In genomic region chr2:212531499-212531898, GRCh38 we compare ENCODE assay signal across 9 cellular contexts. TPM values are rescaled to one million over a fixed set of nuclear protein-coding genes. Genes with fewer than 3 reads are reported as not detected.
"Had no signal": no experiment of that assay in that cellular context is flagged by ENCODE, and none has a peak within 500 bp of the region (broad histone marks: within the 10 kb centered on the region; RNA-seq: fewer than 3 reads in every experiment).

No MANE protein-coding gene starts in this region.

- H3K9me3 ChIP-seq: HAP-1 had no signal

- H3K36me3 ChIP-seq: HAP-1 had no signal

- ATAC-seq: HCT116 had no signal

- DNase-seq: GM23248, GOT3, H7, HFFc6, KG1 had no signal

- H3K9ac ChIP-seq: GM23248 had no signal

- H3K4me3 ChIP-seq: GM23248, HAP-1 had no signal

- H2AFZ ChIP-seq: GM23248 had no signal

- H3K27ac ChIP-seq: GM23248, HL-60 had no signal

RNA-seq across cellular contexts. Expression of gene ERBB4, which starts 7.1 kb away (rescaled TPM):
- total RNA-seq: GM23248, HFFc6 had no signal
- polyA plus RNA-seq: GM23248, IgD-negative memory B cell had no signal
